Comparison of ENCODE assay signal across 8 cellular contexts in genomic region chr1:16215882-16216753, GRCh38. TPM values are rescaled to one million over a fixed set of nuclear protein-coding genes. Genes with fewer than 3 reads are reported as not detected.
DNase-seq lines count a peak whose midpoint lies in the region; ATAC-seq and TF ChIP-seq lines count a peak whose summit lies in the region.

No MANE protein-coding gene starts in this region.

- H3K9me3 Mint-ChIP-seq in GM23338, result no peaks in the 10 kb centered on the region
- H3K9me3 Mint-ChIP-seq in stimulated activated effector memory CD8-positive, alpha-beta T cell treated with anti-CD3 and anti-CD28 coated beads, Interleukin-12 subunit alpha, Interleukin-12 subunit beta, amount 100 ng/mL, for 72 hours, result no peaks in the 10 kb centered on the region

- H3K27ac ChIP-seq in GM23338 (ENCODE audit: low read depth) (no peak overlapping the region), epithelial cell of prostate (peak overlapping the region; percentile 50), mesodermal cell (ENCODE audit: low read depth, low read length, severe bottlenecking) (no peak overlapping the region)

- peak overlapping the region; percentile 94 for H3K4me2 ChIP-seq in GM23338

- POLR2A ChIA-PET in AG04449 (lab: Yijun Ruan, JAX), result interaction anchor here (0.8 kb wide), 1 partner anchor 9 kb away, joined by 3 read pairs; no protein-coding TSS in a partner anchor

- H3K36me3 ChIP-seq in GM23338 (ENCODE audit: insufficient read depth) (no peaks in the 10 kb centered on the region), mesodermal cell (ENCODE audit: control insufficient read depth, insufficient read depth, low read length) (no peaks in the 10 kb centered on the region)

- H3K27ac Mint-ChIP-seq in GM23338, result no peak overlapping the region; the same call in 1 of the 2 replicates
- H3K27ac Mint-ChIP-seq in stimulated activated effector memory CD8-positive, alpha-beta T cell treated with anti-CD3 and anti-CD28 coated beads, Interleukin-12 subunit alpha, Interleukin-12 subunit beta, amount 100 ng/mL, for 72 hours, result no peak overlapping the region

- peaks cover 23% of the 10 kb centered on the region for H3K27me3 Mint-ChIP-seq in GM23338 (ENCODE audit: insufficient read depth, low read depth, poor library complexity)

- H4K20me1 ChIP-seq in GM23338 (replicated peaks; ENCODE audit: insufficient read depth), result no peaks in the 10 kb centered on the region

- no peaks in the 10 kb centered on the region for H3K9me2 ChIP-seq in GM23338 (ENCODE audit: insufficient read depth)

- H3K4me1 ChIP-seq in GM23338 (ENCODE audit: insufficient read depth) (peaks cover 31% of the 10 kb centered on the region), mesodermal cell (ENCODE audit: control insufficient read depth, insufficient read depth, low read length, poor library complexity, severe bottlenecking) (no peaks in the 10 kb centered on the region)

- peak overlapping the region; percentile 77 for H3K4me3 Mint-ChIP-seq in GM23338
- H3K4me3 Mint-ChIP-seq in stimulated activated effector memory CD8-positive, alpha-beta T cell treated with anti-CD3 and anti-CD28 coated beads, Interleukin-12 subunit alpha, Interleukin-12 subunit beta, amount 100 ng/mL, for 72 hours, result peak overlapping the region; percentile 80

- CTCF ChIA-PET in AG04449 (lab: Yijun Ruan, JAX), result interaction anchor here (1.0 to 3.9 kb wide), 9 partner anchors 9 to 137 kb away, joined by 3 to 22 read pairs (median 8); partner anchors contain the start of gene FBXO42

- ATAC-seq in GM23338, result peak; percentile 70
- peak; percentile 54 for ATAC-seq in stimulated activated effector memory CD8-positive, alpha-beta T cell treated with anti-CD3 and anti-CD28 coated beads, Interleukin-12 subunit alpha, Interleukin-12 subunit beta, amount 100 ng/mL, for 72 hours

- peak overlapping the region; percentile 97 for H2AFZ ChIP-seq in GM23338

- H3K4me1 Mint-ChIP-seq in GM23338, result peaks cover 24% of the 10 kb centered on the region
- H3K4me1 Mint-ChIP-seq in stimulated activated effector memory CD8-positive, alpha-beta T cell treated with anti-CD3 and anti-CD28 coated beads, Interleukin-12 subunit alpha, Interleukin-12 subunit beta, amount 100 ng/mL, for 72 hours, result peaks cover 29% of the 10 kb centered on the region

- peaks cover 8% of the 10 kb centered on the region for H3K27me3 ChIP-seq in GM23338 (ENCODE audit: insufficient read depth)

- no peak for DNase-seq in AG04449 (ENCODE audit: low read depth, low spot score)
- DNase-seq in GM23338 (ENCODE audit: low spot score), result peak; percentile 100
- DNase-seq in NCI-H748 (lab: John Stamatoyannopoulos, UW; ENCODE audit: unreplicated experiment), result peak; percentile 91
- DNase-seq in activated CD8-positive, alpha-beta memory T cell treated with anti-CD3 and anti-CD28 coated beads, Interleukin-2, amount 50 U/mL, for 4 hours, result peak; percentile 49
- DNase-seq in epithelial cell of prostate (ENCODE audit: low read depth, low spot score), result peak; percentile 20
- DNase-seq in stimulated activated effector memory CD8-positive, alpha-beta T cell treated with anti-CD3 and anti-CD28 coated beads, Interleukin-12 subunit alpha, Interleukin-12 subunit beta, amount 100 ng/mL, for 72 hours (ENCODE audit: low spot score in 2 of 2), result peak; percentile 35 to 77
- no peak for DNase-seq in AML-193 (lab: John Stamatoyannopoulos, UW)

- WGBS in mesodermal cell (ENCODE audit: insufficient coverage in 2 of 2), 2 experiments, result 30 to 36% methylated on average over 19 to 24 of the region's 33 CpGs

- no peaks in the 10 kb centered on the region for H3K36me3 Mint-ChIP-seq in GM23338 (ENCODE audit: low read depth)
- H3K36me3 Mint-ChIP-seq in stimulated activated effector memory CD8-positive, alpha-beta T cell treated with anti-CD3 and anti-CD28 coated beads, Interleukin-12 subunit alpha, Interleukin-12 subunit beta, amount 100 ng/mL, for 72 hours, result no peaks in the 10 kb centered on the region

- H3K79me2 ChIP-seq in GM23338 (replicated peaks; ENCODE audit: insufficient read depth), result peaks cover 12% of the 10 kb centered on the region

- TF ChIP-seq CTCF in AG04449 (IDR thresholded peaks at IDR 0.05; ENCODE audit: insufficient read depth, low read length, missing control alignments), result no peak
- no peak for TF ChIP-seq CTCF in GM23338 (conservative IDR thresholded peaks at IDR 0.05; ENCODE audit: low read depth in 2 of 2)

- H3K9me3 ChIP-seq in mesodermal cell (ENCODE audit: control insufficient read depth, low read length), result no peaks in the 10 kb centered on the region

- peaks cover 11% of the 10 kb centered on the region; the same call in 1 of the 2 replicates for H3F3A ChIP-seq in GM23338 (replicated peaks; ENCODE audit: low read depth)

- H3K4me3 ChIP-seq in AG04449 (ENCODE audit: low read depth, low read length), result peak overlapping the region; percentile 64
- peak overlapping the region; percentile 73 for H3K4me3 ChIP-seq in GM23338
- H3K4me3 ChIP-seq in mesodermal cell (ENCODE audit: extremely low read depth, insufficient read depth, low read length, poor library complexity, severe bottlenecking), result peak overlapping the region; percentile 33

TF ChIP-seq in GM23338, 12 proteins besides CTCF, POLR2A, EP300 and RAD21:
- TF ChIP-seq JUNB (IDR thresholded peaks at IDR 0.05; ENCODE audit: unreplicated experiment), result no peak
- TF ChIP-seq EZH2 (IDR thresholded peaks at IDR 0.05; ENCODE audit: low read depth, unreplicated experiment), result peak; percentile 8
- TF ChIP-seq POLR2AphosphoS5 (IDR thresholded peaks at IDR 0.05; ENCODE audit: low read depth), result peak; percentile 37; the same call in 1 of the 2 replicates

RNA-seq across cellular contexts. Expression of gene ARHGEF19, which starts 3.7 kb away (rescaled TPM):
- 37.5 and 46.4 TPM in 2 replicates for total RNA-seq in GM23338 (2014; rRNA removed; shearing (Covaris generic))
- 19.5 and 22.5 TPM in 2 replicates for polyA plus RNA-seq in GM23338 (2016; fragmentation: Nextera tagmentation; extraction: Ambion mirVana)
- 9.8 TPM for polyA plus RNA-seq in mesodermal cell (2013, experiment 1 of 2)
- 7.7 TPM for polyA plus RNA-seq in mesodermal cell (2013, experiment 2 of 2)

RNA-seq across cellular contexts. Expression of gene CPLANE2, which starts 20.9 kb away (rescaled TPM):
- total RNA-seq in GM23338 (2014; rRNA removed; shearing (Covaris generic)), result 1.6 and 1.8 TPM in 2 replicates
- polyA plus RNA-seq in GM23338 (2016; fragmentation: Nextera tagmentation; extraction: Ambion mirVana), result 0.44 and 1.1 TPM in 2 replicates
- polyA plus RNA-seq in mesodermal cell (2013, experiment 1 of 2), result 5.5 TPM
- polyA plus RNA-seq in mesodermal cell (2013, experiment 2 of 2), result 2.6 TPM

Comparison
In these comparisons a context has a peak if more than half of its experiments do, and no peak if none do; other contexts are left out.
1. DNase-seq: peak in GM23338 (single experiment), NCI-H748 (single experiment), activated CD8-positive, alpha-beta memory T cell treated with anti-CD3 and anti-CD28 coated beads, Interleukin-2, amount 50 U/mL, for 4 hours (single experiment), epithelial cell of prostate (single experiment) and stimulated activated effector memory CD8-positive, alpha-beta T cell treated with anti-CD3 and anti-CD28 coated beads, Interleukin-12 subunit alpha, Interleukin-12 subunit beta, amount 100 ng/mL, for 72 hours (2 of 2); none in AG04449 (single experiment) and AML-193 (0 of 2).
2. Peak in every context shown above with its lines, with median percentiles within 50 percentile points of each other: H3K4me3 ChIP-seq.